1 cellular context compared by ENCODE assay signal in the genomic region with DNA sequence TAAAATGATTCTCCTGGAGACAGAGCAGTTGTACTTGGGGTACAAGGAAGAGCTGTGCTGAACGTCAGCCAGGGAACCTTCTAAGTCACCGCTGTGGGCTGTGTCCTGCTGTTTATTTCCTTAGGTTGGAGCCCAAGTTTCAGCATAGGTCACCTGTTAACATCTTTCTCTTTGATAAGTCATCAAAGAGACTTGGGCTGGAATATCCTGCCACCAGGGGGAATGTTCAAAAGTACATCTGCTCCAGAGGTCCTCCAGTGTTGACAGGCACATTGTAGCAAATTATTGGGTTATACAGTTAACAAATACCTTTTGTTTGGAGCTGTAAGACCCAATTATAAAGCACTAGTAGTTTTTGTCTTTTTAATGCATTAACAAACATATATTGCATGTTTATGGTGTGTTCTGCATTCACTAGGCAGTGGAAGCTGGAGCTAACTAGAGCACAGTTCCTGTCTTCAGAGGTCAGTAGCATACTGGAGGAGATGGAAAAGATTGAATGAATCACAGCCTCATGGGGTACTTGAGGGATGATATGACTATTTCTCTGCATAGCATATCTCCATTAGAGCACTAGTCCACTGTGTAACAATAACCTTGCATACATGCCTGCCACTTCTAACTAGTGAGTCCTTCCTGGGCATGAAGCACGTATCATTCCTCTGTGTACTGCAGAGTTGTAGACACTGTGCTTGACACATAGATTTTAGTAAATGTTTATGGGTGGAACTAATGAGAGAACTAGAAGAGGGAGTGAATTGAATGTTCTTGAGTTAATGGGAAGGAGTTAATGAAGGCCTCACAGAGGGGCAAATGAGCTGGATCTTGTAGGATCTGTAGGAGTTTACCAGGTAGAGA.
TF ChIP-seq lines count a peak whose summit lies in the region.

No MANE protein-coding gene starts in this region.

TF ChIP-seq in HepG2, 621 proteins besides CTCF, POLR2A, EP300 and RAD21 (continued from another document):
- no peak for TF ChIP-seq LRRFIP1 (CRISPR knock-in tag; conservative IDR thresholded peaks at IDR 0.05)
- TF ChIP-seq, protein P1, sequence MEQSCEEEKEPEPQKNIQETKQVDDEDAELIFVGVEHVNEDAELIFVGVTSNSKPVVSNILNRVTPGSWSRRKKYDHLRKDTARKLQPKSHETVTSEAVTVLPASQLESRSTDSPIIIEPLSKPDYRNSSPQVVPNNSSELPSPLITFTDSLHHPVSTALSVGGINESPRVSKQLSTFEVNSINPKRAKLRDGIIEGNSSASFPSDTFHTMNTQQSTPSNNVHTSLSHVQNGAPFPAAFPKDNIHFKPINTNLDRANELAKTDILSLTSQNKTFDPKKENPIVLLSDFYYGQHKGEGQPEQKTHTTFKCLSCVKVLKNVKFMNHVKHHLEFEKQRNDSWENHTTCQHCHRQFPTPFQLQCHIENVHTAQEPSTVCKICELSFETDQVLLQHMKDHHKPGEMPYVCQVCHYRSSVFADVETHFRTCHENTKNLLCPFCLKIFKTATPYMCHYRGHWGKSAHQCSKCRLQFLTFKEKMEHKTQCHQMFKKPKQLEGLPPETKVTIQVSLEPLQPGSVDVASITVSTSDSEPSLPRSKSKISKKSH (CRISPR knock-in tag; IDR thresholded peaks at IDR 0.05; ENCODE audit: borderline replicate concordance), result no peak
